ENCODE assay signal across 11 cellular contexts in the genomic region with DNA sequence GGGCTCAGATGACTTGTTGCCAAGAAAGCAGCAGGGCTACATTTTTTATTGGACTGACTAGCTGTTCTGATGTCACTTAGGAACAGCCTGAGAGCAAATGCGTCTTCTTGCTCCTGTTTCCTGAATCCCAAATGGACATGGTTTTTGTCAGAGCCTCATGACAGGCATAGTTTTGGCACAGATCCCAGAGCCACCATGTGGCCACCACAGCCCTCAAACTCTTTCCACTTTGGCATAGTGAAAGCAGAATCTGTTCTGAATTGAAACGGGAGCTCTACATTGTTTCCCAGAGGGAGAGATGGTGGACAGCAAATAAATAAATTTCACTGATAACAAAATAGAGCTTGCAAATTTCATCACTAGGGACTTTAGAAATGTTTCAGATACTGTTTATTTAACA.
DNase-seq lines count a peak whose midpoint lies in the region; ATAC-seq lines count a peak whose summit lies in the region.
"Had no signal": no experiment of that assay in that cellular context is flagged by ENCODE, and none has a peak within 500 bp of the region (broad histone marks: within the 10 kb centered on the region; RNA-seq: fewer than 3 reads in every experiment).

No MANE protein-coding gene starts in this region.

- no peaks in the 10 kb centered on the region for H3K79me1 ChIP-seq in mesendoderm (ENCODE audit: low read length)

- H2AK5ac ChIP-seq in mesendoderm (ENCODE audit: low read length), result no peak overlapping the region

- no peaks in the 10 kb centered on the region for H3K36me3 ChIP-seq in mesendoderm (ENCODE audit: control insufficient read depth, insufficient read depth, low read length)
- H3K36me3 ChIP-seq: SJSA1 had no signal

- H3K56ac ChIP-seq in mesendoderm (ENCODE audit: low read length), result no peak overlapping the region

- H3K4me2 ChIP-seq in mesendoderm (ENCODE audit: low read length), result no peak overlapping the region

- H2BK5ac ChIP-seq in mesendoderm (ENCODE audit: low read length), result no peak overlapping the region

- no peak overlapping the region for H3K23ac ChIP-seq in mesendoderm (ENCODE audit: low read length)

- H2BK120ac ChIP-seq in mesendoderm (ENCODE audit: low read depth, low read length), result no peak overlapping the region

- H4K8ac ChIP-seq in mesendoderm (ENCODE audit: low read depth, low read length), result no peak overlapping the region

- no peak overlapping the region for H4K5ac ChIP-seq in mesendoderm (ENCODE audit: low read length)

- no peak overlapping the region for H3K4ac ChIP-seq in mesendoderm (ENCODE audit: low read depth, low read length)

- WGBS in mesendoderm (ENCODE audit: extremely low coverage, insufficient coverage, low lambda C conversion rate), result no CpG with 5 or more reads among the region's 2 CpGs

- no peak overlapping the region for H3K27ac ChIP-seq in mesendoderm (ENCODE audit: low read depth, low read length)
- H3K27ac ChIP-seq: SJSA1 had no signal

- no peaks in the 10 kb centered on the region for H3K27me3 ChIP-seq in mesendoderm (ENCODE audit: insufficient read depth, low read length, poor library complexity)
- H3K27me3 ChIP-seq: SJSA1 had no signal

- no peaks in the 10 kb centered on the region for H3K4me1 ChIP-seq in mesendoderm (ENCODE audit: control insufficient read depth, low read depth, low read length)
- H3K4me1 ChIP-seq: SJSA1 had no signal

- no peak overlapping the region for H3K9ac ChIP-seq in mesendoderm (ENCODE audit: low read length)

- no peaks in the 10 kb centered on the region for H3K79me2 ChIP-seq in mesendoderm (ENCODE audit: control insufficient read depth, insufficient read depth, low read length)

- ATAC-seq in HG02884 (IDR thresholded peaks at IDR 0.05; ENCODE audit: unreplicated experiment), result no peak
- ATAC-seq: K562 had no signal

- H3K4me3 ChIP-seq in mesendoderm (ENCODE audit: low read length), result no peak overlapping the region
- H3K4me3 ChIP-seq: K562, SJSA1 had no signal

- in situ Hi-C loops in G401 (cut with HindIII; ENCODE audit: low sequenced_read_pairs), result no loop called here

- DNase-seq in G401 (ENCODE audit: low spot score) (peak; percentile 99), NCI-H2171 (lab: John Stamatoyannopoulos, UW) (peak; percentile 90), astrocyte of the hippocampus (ENCODE audit: low read depth, low spot score) (peak; percentile 63), mesendoderm (peak; percentile 7), SIG-M5 (lab: John Stamatoyannopoulos, UW) (no peak), MV-4-11 (lab: John Stamatoyannopoulos, UW) (no peak)
- no peak for DNase-seq in activated CD4-positive, alpha-beta T cell treated with anti-CD3 and anti-CD28 coated beads for 48 hours
- DNase-seq: DND-41 had no signal

- no peak overlapping the region for H3K18ac ChIP-seq in mesendoderm (ENCODE audit: low read length)

- no peak overlapping the region for H2BK15ac ChIP-seq in mesendoderm (replicated peaks; ENCODE audit: low read depth)

Comparison
In these comparisons a context has a peak if more than half of its experiments do, and no peak if none do; other contexts are left out.
1. DNase-seq: peak in G401 (single experiment), NCI-H2171 (single experiment), astrocyte of the hippocampus (single experiment) and mesendoderm (single experiment); none in SIG-M5 (single experiment), activated CD4-positive, alpha-beta T cell treated with anti-CD3 and anti-CD28 coated beads for 48 hours (single experiment) and MV-4-11 (single experiment).